Comparison of ENCODE assay signal across 1 cellular context in the genomic region with DNA sequence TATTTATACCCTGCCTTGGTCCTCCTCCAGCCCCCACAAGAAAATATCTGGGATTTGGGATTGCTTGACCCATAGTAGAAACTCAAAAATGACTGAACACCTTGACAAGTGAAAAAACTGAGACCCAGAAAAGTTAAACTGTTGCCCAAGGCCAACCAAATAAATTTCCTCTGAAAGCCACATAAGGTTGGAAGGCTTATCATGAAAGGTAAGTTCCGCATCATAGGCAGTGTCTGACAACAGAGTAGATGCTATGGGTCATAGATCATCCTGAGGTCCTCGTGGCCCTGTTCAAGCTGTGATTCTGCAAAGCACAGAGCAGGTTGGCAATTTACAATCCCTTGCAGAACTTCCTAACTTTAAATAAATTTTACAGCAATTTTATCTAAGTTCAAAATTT.
TF ChIP-seq lines count a peak whose summit lies in the region.

No MANE protein-coding gene starts in this region.

TF ChIP-seq in HepG2, 621 proteins besides CTCF, POLR2A, EP300 and RAD21 (continued from another document):
- TF ChIP-seq ZNF142 (CRISPR knock-in tag; IDR thresholded peaks at IDR 0.05): no peak
- TF ChIP-seq MED8 (CRISPR knock-in tag; IDR thresholded peaks at IDR 0.05; ENCODE audit: insufficient replicate concordance): no peak
